Comparison of ENCODE assay signal across 9 cellular contexts in the genomic region with DNA sequence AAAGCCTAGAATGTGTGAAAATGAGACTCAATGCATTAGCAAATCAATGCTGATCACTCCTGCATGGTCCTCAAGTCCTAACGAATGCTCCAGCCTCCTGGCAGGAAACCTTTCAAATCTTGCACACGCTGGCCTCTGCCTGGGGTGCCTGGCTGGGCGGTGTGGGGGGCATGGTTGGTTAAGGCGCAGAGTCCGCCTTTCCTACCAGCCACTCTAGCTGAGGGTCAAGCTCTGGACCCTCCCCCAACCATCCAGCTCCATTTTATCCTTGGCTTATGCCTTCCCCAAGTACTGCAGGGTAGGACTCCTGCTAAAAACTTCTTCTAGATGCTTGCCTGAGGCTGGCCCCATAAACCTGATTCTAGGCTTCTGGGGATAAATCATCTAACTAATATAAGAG. TPM values are rescaled to one million over a fixed set of nuclear protein-coding genes. Genes with fewer than 3 reads are reported as not detected.
A peak's percentile ranks its signal among the peaks of the same experiment; 100 is the strongest.
DNase-seq lines count a peak whose midpoint lies in the region; ATAC-seq and TF ChIP-seq lines count a peak whose summit lies in the region.
"Had no signal": no experiment of that assay in that cellular context is flagged by ENCODE, and none has a peak within 500 bp of the region (broad histone marks: within the 10 kb centered on the region; RNA-seq: fewer than 3 reads in every experiment).

No MANE protein-coding gene starts in this region.

- no peaks in the 10 kb centered on the region for H3K36me3 Mint-ChIP-seq in T-helper 2 cell treated with Interferon-gamma antibody and Interleukin-4, amounts not matched to agents 5 μg/mL and 100 μg/mL, for 36 hours (ENCODE audit: low read depth)
- H3K36me3 Mint-ChIP-seq in activated T-helper 1 cell treated with anti-CD3 and anti-CD28 coated beads, Interleukin-12 subunit alpha, Interleukin-12 subunit beta, Interleukin-2, Interleukin-4 antibody, amounts not matched to agents 30 ng/mL and 10 ng/mL and 1 ng/mL, durations not matched to agents 14 hours and 24 hours and 36 hours (ENCODE audit: low read depth), result no peaks in the 10 kb centered on the region

- H3K4me1 Mint-ChIP-seq in T-helper 2 cell treated with Interferon-gamma antibody and Interleukin-4, amounts not matched to agents 5 μg/mL and 100 μg/mL, for 36 hours (ENCODE audit: low read depth), result peaks cover 4% of the 10 kb centered on the region
- H3K4me1 Mint-ChIP-seq in activated T-helper 1 cell treated with anti-CD3 and anti-CD28 coated beads, Interleukin-12 subunit alpha, Interleukin-12 subunit beta, Interleukin-2, Interleukin-4 antibody, amounts not matched to agents 30 ng/mL and 10 ng/mL and 1 ng/mL, durations not matched to agents 14 hours and 24 hours and 36 hours (ENCODE audit: low read depth), result peaks cover 18% of the 10 kb centered on the region

- H4K20me1 ChIP-seq in Karpas-422 (ENCODE audit: insufficient read depth, low read depth, low read length), result no peaks in the 10 kb centered on the region

- no peaks in the 10 kb centered on the region for H3K27me3 ChIP-seq in lower lobe of right lung (ENCODE audit: low read depth)
- H3K27me3 ChIP-seq in suprapubic skin, result no peaks in the 10 kb centered on the region
- no peaks in the 10 kb centered on the region; the same call in 1 of the 2 replicates for H3K27me3 ChIP-seq in Karpas-422 (ENCODE audit: low read length)

- H3K4me3 ChIP-seq in lower lobe of right lung (peak overlapping the region; percentile 54), suprapubic skin (peak overlapping the region; percentile 64), Karpas-422 (ENCODE audit: low read length) (no peak overlapping the region)

- no peak for ATAC-seq in lower lobe of right lung

- H3K27me3 Mint-ChIP-seq in T-helper 2 cell treated with Interferon-gamma antibody and Interleukin-4, amounts not matched to agents 5 μg/mL and 100 μg/mL, for 36 hours (ENCODE audit: low read depth), result peaks cover 57% of the 10 kb centered on the region
- H3K27me3 Mint-ChIP-seq in activated T-helper 1 cell treated with anti-CD3 and anti-CD28 coated beads, Interleukin-12 subunit alpha, Interleukin-12 subunit beta, Interleukin-2, Interleukin-4 antibody, amounts not matched to agents 30 ng/mL and 10 ng/mL and 1 ng/mL, durations not matched to agents 14 hours and 24 hours and 36 hours (ENCODE audit: insufficient read depth), result peaks cover 25% of the 10 kb centered on the region

- no peak overlapping the region for H3K4me2 ChIP-seq in Karpas-422 (ENCODE audit: low read depth, low read length, poor library complexity, severe bottlenecking)

- TF ChIP-seq POLR2A in suprapubic skin (IDR thresholded peaks at IDR 0.05), result no peak

- intact Hi-C loops in activated T-helper 1 cell treated with anti-CD3 and anti-CD28 coated beads, Interleukin-12 subunit alpha, Interleukin-12 subunit beta, Interleukin-2, Interleukin-4 antibody, amounts not matched to agents 30 ng/mL and 10 ng/mL and 1 ng/mL, durations not matched to agents 14 hours and 24 hours and 36 hours (cut with micrococcal nuclease), result loop anchor here (2.0 to 5.0 kb wide), 2 partner anchors 71 to 167 kb away; no protein-coding TSS in a partner anchor
- intact Hi-C loops in lower lobe of right lung (cut with DNase I), result no loop called here

- no peak for TF ChIP-seq EP300 in suprapubic skin (IDR thresholded peaks at IDR 0.05)

- H3K9me2 ChIP-seq in Karpas-422 (replicated peaks; ENCODE audit: insufficient read depth, low read length), result no peaks in the 10 kb centered on the region

- no peak overlapping the region for H2AFZ ChIP-seq in Karpas-422 (ENCODE audit: low read length)

- TF ChIP-seq CTCF in lower lobe of right lung (IDR thresholded peaks at IDR 0.05) (no peak), suprapubic skin (IDR thresholded peaks at IDR 0.05) (no peak)

- no peaks in the 10 kb centered on the region for H3K36me3 ChIP-seq in lower lobe of right lung
- H3K36me3 ChIP-seq in suprapubic skin, result no peaks in the 10 kb centered on the region
- no peaks in the 10 kb centered on the region for H3K36me3 ChIP-seq in Karpas-422 (ENCODE audit: insufficient read depth, low read length)

- no peak overlapping the region for H3K9ac ChIP-seq in Karpas-422 (ENCODE audit: low read length)

- no peak overlapping the region for H3K27ac Mint-ChIP-seq in T-helper 2 cell treated with Interferon-gamma antibody and Interleukin-4, amounts not matched to agents 5 μg/mL and 100 μg/mL, for 36 hours
- peak overlapping the region; percentile 54 for H3K27ac Mint-ChIP-seq in activated T-helper 1 cell treated with anti-CD3 and anti-CD28 coated beads, Interleukin-12 subunit alpha, Interleukin-12 subunit beta, Interleukin-2, Interleukin-4 antibody, amounts not matched to agents 30 ng/mL and 10 ng/mL and 1 ng/mL, durations not matched to agents 14 hours and 24 hours and 36 hours

- H3K27ac ChIP-seq in lower lobe of right lung, result peak overlapping the region; percentile 82
- peak overlapping the region; percentile 66 for H3K27ac ChIP-seq in suprapubic skin
- no peak overlapping the region for H3K27ac ChIP-seq in Karpas-422 (ENCODE audit: low read length)

- DNase-seq in T-helper 2 cell treated with Interferon-gamma antibody and Interleukin-4, amounts not matched to agents 5 μg/mL and 100 μg/mL, for 36 hours (ENCODE audit: low spot score), result no peak
- no peak for DNase-seq in T-helper 2 cell
- DNase-seq in activated T-helper 1 cell treated with anti-CD3 and anti-CD28 coated beads, Interleukin-12 subunit alpha, Interleukin-12 subunit beta, Interleukin-2, Interleukin-4 antibody, amounts not matched to agents 30 ng/mL and 10 ng/mL and 1 ng/mL, durations not matched to agents 14 hours and 24 hours and 36 hours (ENCODE audit: low spot score), result no peak
- no peak for DNase-seq in lower lobe of right lung
- DNase-seq in suprapubic skin (ENCODE audit: low spot score in 2 of 2), result no peak
- no peak for DNase-seq in Karpas-422
- no peak for DNase-seq in AG20443 (ENCODE audit: low spot score)
- no peak for DNase-seq in COR-L47 (lab: John Stamatoyannopoulos, UW)
- DNase-seq: AML-193 had no signal

- H3K4me1 ChIP-seq in lower lobe of right lung (peaks cover 30% of the 10 kb centered on the region), suprapubic skin (peaks cover 28% of the 10 kb centered on the region), Karpas-422 (ENCODE audit: low read length) (peaks cover 3% of the 10 kb centered on the region; the same call in 1 of the 2 replicates)

- H3K4me3 Mint-ChIP-seq in T-helper 2 cell treated with Interferon-gamma antibody and Interleukin-4, amounts not matched to agents 5 μg/mL and 100 μg/mL, for 36 hours, result peak overlapping the region; percentile 69
- peak overlapping the region; percentile 77 for H3K4me3 Mint-ChIP-seq in activated T-helper 1 cell treated with anti-CD3 and anti-CD28 coated beads, Interleukin-12 subunit alpha, Interleukin-12 subunit beta, Interleukin-2, Interleukin-4 antibody, amounts not matched to agents 30 ng/mL and 10 ng/mL and 1 ng/mL, durations not matched to agents 14 hours and 24 hours and 36 hours

- H3K9me3 ChIP-seq in lower lobe of right lung, result no peaks in the 10 kb centered on the region
- H3K9me3 ChIP-seq in suprapubic skin, result no peaks in the 10 kb centered on the region
- no peaks in the 10 kb centered on the region for H3K9me3 ChIP-seq in Karpas-422 (ENCODE audit: low read length)

- H3K79me2 ChIP-seq in Karpas-422 (ENCODE audit: low read length), result no peaks in the 10 kb centered on the region

- peaks cover 19% of the 10 kb centered on the region for H3K9me3 Mint-ChIP-seq in T-helper 2 cell treated with Interferon-gamma antibody and Interleukin-4, amounts not matched to agents 5 μg/mL and 100 μg/mL, for 36 hours
- H3K9me3 Mint-ChIP-seq in activated T-helper 1 cell treated with anti-CD3 and anti-CD28 coated beads, Interleukin-12 subunit alpha, Interleukin-12 subunit beta, Interleukin-2, Interleukin-4 antibody, amounts not matched to agents 30 ng/mL and 10 ng/mL and 1 ng/mL, durations not matched to agents 14 hours and 24 hours and 36 hours, result peaks cover 9% of the 10 kb centered on the region

- WGBS in suprapubic skin, result 88% methylated on average over 3 of the region's 5 CpGs

RNA-seq across cellular contexts. Expression of gene MVB12B, which starts 0.8 kb away (rescaled TPM):
- 1.1 and 1.9 TPM in 2 replicates for total RNA-seq in activated T-helper 1 cell treated with anti-CD3 and anti-CD28 coated beads, Interleukin-12 subunit alpha, Interleukin-12 subunit beta, Interleukin-2, Interleukin-4 antibody, amounts not matched to agents 30 ng/mL and 10 ng/mL and 1 ng/mL, durations not matched to agents 14 hours and 24 hours and 36 hours
- total RNA-seq in lower lobe of right lung (47.8 TPM), suprapubic skin (10 to 100 TPM; 10.2 to 25.7 (median 14.0) TPM)
- 0.25 TPM in 1 of 2 replicates, not detected in the other for total RNA-seq in Karpas-422 (2014; rRNA removed; shearing (Covaris generic); ENCODE audit: low replicate concordance)
